In genomic region chr17:58503876-58504275, GRCh38 we compare ENCODE assay signal across 1 cellular context.
TF ChIP-seq lines count a peak whose summit lies in the region.

No MANE protein-coding gene starts in this region.

TF ChIP-seq in IMR-90, 13 proteins besides CTCF, POLR2A, EP300 and RAD21 (continued from another document):
- TF ChIP-seq USF2 (IDR thresholded peaks at IDR 0.05; ENCODE audit: low read depth, low read length): no peak
- no peak for TF ChIP-seq BHLHE40 (IDR thresholded peaks at IDR 0.05; ENCODE audit: low read depth, low read length)
- no peak for TF ChIP-seq CHD1 (IDR thresholded peaks at IDR 0.05; ENCODE audit: low read depth, low read length)
- no peak for TF ChIP-seq RCOR1 (IDR thresholded peaks at IDR 0.05; ENCODE audit: insufficient replicate concordance, low read length)
- no peak for TF ChIP-seq ELK1 (IDR thresholded peaks at IDR 0.05; ENCODE audit: borderline replicate concordance, low read depth, low read length)
- TF ChIP-seq MXI1 (IDR thresholded peaks at IDR 0.05; ENCODE audit: borderline replicate concordance, low read depth, low read length): no peak
- TF ChIP-seq MAZ (IDR thresholded peaks at IDR 0.05; ENCODE audit: borderline replicate concordance, low read depth, low read length): no peak
- TF ChIP-seq FOS (IDR thresholded peaks at IDR 0.05; ENCODE audit: low read depth, low read length): no peak
- no peak for TF ChIP-seq SMC3 (IDR thresholded peaks at IDR 0.05; ENCODE audit: low read depth, low read length)
